ENCODE assay signal across 1 cellular context in genomic region chr12:45991289-45992249, GRCh38.
TF ChIP-seq lines count a peak whose summit lies in the region.

No MANE protein-coding gene starts in this region.

TF ChIP-seq in HepG2, 621 proteins besides CTCF, POLR2A, EP300 and RAD21 (continued from another document and continues in another):
- TF ChIP-seq, protein P1, sequence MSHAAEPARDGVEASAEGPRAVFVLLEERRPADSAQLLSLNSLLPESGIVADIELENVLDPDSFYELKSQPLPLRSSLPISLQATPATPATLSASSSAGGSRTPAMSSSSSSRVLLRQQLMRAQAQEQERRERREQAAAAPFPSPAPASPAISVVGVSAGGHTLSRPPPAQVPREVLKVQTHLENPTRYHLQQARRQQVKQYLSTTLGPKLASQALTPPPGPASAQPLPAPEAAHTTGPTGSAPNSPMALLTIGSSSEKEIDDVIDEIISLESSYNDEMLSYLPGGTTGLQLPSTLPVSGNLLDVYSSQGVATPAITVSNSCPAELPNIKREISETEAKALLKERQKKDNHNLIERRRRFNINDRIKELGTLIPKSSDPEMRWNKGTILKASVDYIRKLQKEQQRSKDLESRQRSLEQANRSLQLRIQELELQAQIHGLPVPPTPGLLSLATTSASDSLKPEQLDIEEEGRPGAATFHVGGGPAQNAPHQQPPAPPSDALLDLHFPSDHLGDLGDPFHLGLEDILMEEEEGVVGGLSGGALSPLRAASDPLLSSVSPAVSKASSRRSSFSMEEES (CRISPR knock-in tag; IDR thresholded peaks at IDR 0.05) = 0 out of 2 replicates have a peak, but pooled peaks have one; percentile 32
- TF ChIP-seq ZC3H4 (CRISPR knock-in tag; IDR thresholded peaks at IDR 0.05; ENCODE audit: borderline replicate concordance) (peak; percentile 95), CENPX (CRISPR knock-in tag; IDR thresholded peaks at IDR 0.05) (no peak), PHF8 (CRISPR knock-in tag; IDR thresholded peaks at IDR 0.05) (peak; percentile 85), FLYWCH1 (CRISPR knock-in tag; IDR thresholded peaks at IDR 0.05) (no peak), ZBTB38 (CRISPR knock-in tag; IDR thresholded peaks at IDR 0.05) (no peak; the same call in 1 of the 2 replicates), CC2D1A (CRISPR knock-in tag; IDR thresholded peaks at IDR 0.05) (no peak), CREB3 (CRISPR knock-in tag; IDR thresholded peaks at IDR 0.05) (no peak; the same call in 1 of the 2 replicates), SAFB2 (CRISPR knock-in tag; IDR thresholded peaks at IDR 0.05; ENCODE audit: borderline replicate concordance, low read depth) (no peak; the same call in 1 of the 2 replicates), ZNF354B (CRISPR knock-in tag; IDR thresholded peaks at IDR 0.05) (no peak), ZNF597 (CRISPR knock-in tag; IDR thresholded peaks at IDR 0.05) (no peak), NCOA2 (CRISPR knock-in tag; IDR thresholded peaks at IDR 0.05) (peak; percentile 38; the same call in 1 of the 2 replicates), ZNF562 (CRISPR knock-in tag; IDR thresholded peaks at IDR 0.05; ENCODE audit: borderline replicate concordance) (no peak), FOXM1 (CRISPR knock-in tag; IDR thresholded peaks at IDR 0.05) (no peak), CEBPG (CRISPR knock-in tag; IDR thresholded peaks at IDR 0.05) (peak; percentile 42; the same call in 1 of the 2 replicates), ZNF180 (CRISPR knock-in tag; IDR thresholded peaks at IDR 0.05; ENCODE audit: borderline replicate concordance, low read depth) (no peak), ZNF367 (CRISPR knock-in tag; IDR thresholded peaks at IDR 0.05; ENCODE audit: borderline replicate concordance) (no peak), ATF7-NPFF (CRISPR knock-in tag; IDR thresholded peaks at IDR 0.05; ENCODE audit: low read depth) (peak; percentile 70; the same call in 1 of the 2 replicates), ZNF160 (CRISPR knock-in tag; IDR thresholded peaks at IDR 0.05) (peak; percentile 76; the same call in 1 of the 2 replicates), NR2C2 (CRISPR knock-in tag; IDR thresholded peaks at IDR 0.05; ENCODE audit: borderline replicate concordance) (peak; percentile 55; the same call in 1 of the 2 replicates), ZNF20 (CRISPR knock-in tag; IDR thresholded peaks at IDR 0.05) (0 out of 2 replicates have a peak, but pooled peaks have one; percentile 16), UBTF (CRISPR knock-in tag; IDR thresholded peaks at IDR 0.05) (peak; percentile 91), FOXP4 (CRISPR knock-in tag; IDR thresholded peaks at IDR 0.05) (peak; percentile 68), YEATS2 (CRISPR knock-in tag; IDR thresholded peaks at IDR 0.05; ENCODE audit: borderline replicate concordance) (peak; percentile 75; the same call in 1 of the 2 replicates), ZNF205 (CRISPR knock-in tag; IDR thresholded peaks at IDR 0.05) (peak; percentile 79; the same call in 1 of the 2 replicates), ZNF75D (CRISPR knock-in tag; IDR thresholded peaks at IDR 0.05; ENCODE audit: borderline replicate concordance) (no peak), ZNF780A (CRISPR knock-in tag; IDR thresholded peaks at IDR 0.05) (peak; percentile 54; the same call in 1 of the 2 replicates), ZNF234 (CRISPR knock-in tag; conservative IDR thresholded peaks at IDR 0.05) (0 out of 2 replicates have a peak, but pooled peaks have one; percentile 57), ZNF615 (CRISPR knock-in tag; IDR thresholded peaks at IDR 0.05; ENCODE audit: borderline replicate concordance) (peak; percentile 56; the same call in 1 of the 2 replicates), RFX3 (CRISPR knock-in tag; IDR thresholded peaks at IDR 0.05) (no peak), CCDC6 (CRISPR knock-in tag; IDR thresholded peaks at IDR 0.05) (peak; percentile 58; the same call in 1 of the 2 replicates), ZNF101 (CRISPR knock-in tag; IDR thresholded peaks at IDR 0.05; ENCODE audit: borderline replicate concordance, low read depth) (no peak), SPEN (CRISPR knock-in tag; IDR thresholded peaks at IDR 0.05; ENCODE audit: low read depth) (peak; percentile 53), KDM3A (CRISPR knock-in tag; IDR thresholded peaks at IDR 0.05; ENCODE audit: low read depth) (peak; percentile 79; the same call in 1 of the 2 replicates), GATAD2A (CRISPR knock-in tag; IDR thresholded peaks at IDR 0.05) (peak; percentile 74), ZNF121 (CRISPR knock-in tag; IDR thresholded peaks at IDR 0.05) (peak; percentile 48; the same call in 1 of the 2 replicates), HNRNPLL (IDR thresholded peaks at IDR 0.05; ENCODE audit: low read depth, low read length, poor library complexity, severe bottlenecking) (peak; percentile 96), FOXO1 (CRISPR knock-in tag; IDR thresholded peaks at IDR 0.05) (peak; percentile 41; the same call in 1 of the 2 replicates), STAG1 (CRISPR knock-in tag; IDR thresholded peaks at IDR 0.05) (no peak), ZNF235 (CRISPR knock-in tag; IDR thresholded peaks at IDR 0.05; ENCODE audit: borderline replicate concordance) (no peak), ZBTB37 (CRISPR knock-in tag; IDR thresholded peaks at IDR 0.05) (no peak; the same call in 1 of the 2 replicates), IRF2 (CRISPR knock-in tag; IDR thresholded peaks at IDR 0.05) (peak; percentile 87), SAP130 (CRISPR knock-in tag; IDR thresholded peaks at IDR 0.05; ENCODE audit: low read depth) (peak; percentile 84), CBX1 (IDR thresholded peaks at IDR 0.05; ENCODE audit: low read depth) (no peak), RFX5 (IDR thresholded peaks at IDR 0.05; ENCODE audit: low read depth, low read length) (peak; percentile 27; the same call in 1 of the 2 replicates), KLF13 (CRISPR knock-in tag; IDR thresholded peaks at IDR 0.05) (no peak)
- TF ChIP-seq, protein P2, sequence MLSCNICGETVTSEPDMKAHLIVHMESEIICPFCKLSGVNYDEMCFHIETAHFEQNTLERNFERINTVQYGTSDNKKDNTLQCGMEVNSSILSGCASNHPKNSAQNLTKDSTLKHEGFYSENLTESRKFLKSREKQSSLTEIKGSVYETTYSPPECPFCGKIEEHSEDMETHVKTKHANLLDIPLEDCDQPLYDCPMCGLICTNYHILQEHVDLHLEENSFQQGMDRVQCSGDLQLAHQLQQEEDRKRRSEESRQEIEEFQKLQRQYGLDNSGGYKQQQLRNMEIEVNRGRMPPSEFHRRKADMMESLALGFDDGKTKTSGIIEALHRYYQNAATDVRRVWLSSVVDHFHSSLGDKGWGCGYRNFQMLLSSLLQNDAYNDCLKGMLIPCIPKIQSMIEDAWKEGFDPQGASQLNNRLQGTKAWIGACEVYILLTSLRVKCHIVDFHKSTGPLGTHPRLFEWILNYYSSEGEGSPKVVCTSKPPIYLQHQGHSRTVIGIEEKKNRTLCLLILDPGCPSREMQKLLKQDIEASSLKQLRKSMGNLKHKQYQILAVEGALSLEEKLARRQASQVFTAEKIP (CRISPR knock-in tag; IDR thresholded peaks at IDR 0.05; ENCODE audit: borderline replicate concordance) = no peak
- TF ChIP-seq, protein P3, sequence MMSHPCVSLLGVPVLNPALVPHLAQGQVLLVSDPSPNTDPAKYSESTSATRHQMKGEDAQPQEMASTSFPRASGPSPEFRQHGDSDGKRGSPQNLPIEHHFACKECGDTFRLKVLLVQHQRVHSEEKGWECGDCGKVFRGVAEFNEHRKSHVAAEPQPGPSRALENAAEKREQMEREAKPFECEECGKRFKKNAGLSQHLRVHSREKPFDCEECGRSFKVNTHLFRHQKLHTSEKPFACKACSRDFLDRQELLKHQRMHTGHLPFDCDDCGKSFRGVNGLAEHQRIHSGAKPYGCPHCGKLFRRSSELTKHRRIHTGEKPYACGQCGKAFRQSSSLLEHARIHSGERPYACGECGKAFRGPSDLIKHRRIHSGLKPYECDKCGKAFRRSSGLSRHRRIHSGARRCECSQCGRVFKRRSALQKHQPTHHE (CRISPR knock-in tag; IDR thresholded peaks at IDR 0.05; ENCODE audit: borderline replicate concordance) = no peak
- TF ChIP-seq, protein P4, sequence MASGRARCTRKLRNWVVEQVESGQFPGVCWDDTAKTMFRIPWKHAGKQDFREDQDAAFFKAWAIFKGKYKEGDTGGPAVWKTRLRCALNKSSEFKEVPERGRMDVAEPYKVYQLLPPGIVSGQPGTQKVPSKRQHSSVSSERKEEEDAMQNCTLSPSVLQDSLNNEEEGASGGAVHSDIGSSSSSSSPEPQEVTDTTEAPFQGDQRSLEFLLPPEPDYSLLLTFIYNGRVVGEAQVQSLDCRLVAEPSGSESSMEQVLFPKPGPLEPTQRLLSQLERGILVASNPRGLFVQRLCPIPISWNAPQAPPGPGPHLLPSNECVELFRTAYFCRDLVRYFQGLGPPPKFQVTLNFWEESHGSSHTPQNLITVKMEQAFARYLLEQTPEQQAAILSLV (CRISPR knock-in tag; IDR thresholded peaks at IDR 0.05; ENCODE audit: borderline replicate concordance) = peak; percentile 52; the same call in 1 of the 2 replicates
- TF ChIP-seq, protein P5, sequence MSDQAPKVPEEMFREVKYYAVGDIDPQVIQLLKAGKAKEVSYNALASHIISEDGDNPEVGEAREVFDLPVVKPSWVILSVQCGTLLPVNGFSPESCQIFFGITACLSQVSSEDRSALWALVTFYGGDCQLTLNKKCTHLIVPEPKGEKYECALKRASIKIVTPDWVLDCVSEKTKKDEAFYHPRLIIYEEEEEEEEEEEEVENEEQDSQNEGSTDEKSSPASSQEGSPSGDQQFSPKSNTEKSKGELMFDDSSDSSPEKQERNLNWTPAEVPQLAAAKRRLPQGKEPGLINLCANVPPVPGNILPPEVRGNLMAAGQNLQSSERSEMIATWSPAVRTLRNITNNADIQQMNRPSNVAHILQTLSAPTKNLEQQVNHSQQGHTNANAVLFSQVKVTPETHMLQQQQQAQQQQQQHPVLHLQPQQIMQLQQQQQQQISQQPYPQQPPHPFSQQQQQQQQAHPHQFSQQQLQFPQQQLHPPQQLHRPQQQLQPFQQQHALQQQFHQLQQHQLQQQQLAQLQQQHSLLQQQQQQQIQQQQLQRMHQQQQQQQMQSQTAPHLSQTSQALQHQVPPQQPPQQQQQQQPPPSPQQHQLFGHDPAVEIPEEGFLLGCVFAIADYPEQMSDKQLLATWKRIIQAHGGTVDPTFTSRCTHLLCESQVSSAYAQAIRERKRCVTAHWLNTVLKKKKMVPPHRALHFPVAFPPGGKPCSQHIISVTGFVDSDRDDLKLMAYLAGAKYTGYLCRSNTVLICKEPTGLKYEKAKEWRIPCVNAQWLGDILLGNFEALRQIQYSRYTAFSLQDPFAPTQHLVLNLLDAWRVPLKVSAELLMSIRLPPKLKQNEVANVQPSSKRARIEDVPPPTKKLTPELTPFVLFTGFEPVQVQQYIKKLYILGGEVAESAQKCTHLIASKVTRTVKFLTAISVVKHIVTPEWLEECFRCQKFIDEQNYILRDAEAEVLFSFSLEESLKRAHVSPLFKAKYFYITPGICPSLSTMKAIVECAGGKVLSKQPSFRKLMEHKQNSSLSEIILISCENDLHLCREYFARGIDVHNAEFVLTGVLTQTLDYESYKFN (CRISPR knock-in tag; conservative IDR thresholded peaks at IDR 0.05) = no peak; the same call in 1 of the 2 replicates
